ENCODE assay signal across 8 cellular contexts in genomic region chr16:17416461-17417221, GRCh38. TPM values are rescaled to one million over a fixed set of nuclear protein-coding genes. Genes with fewer than 3 reads are reported as not detected.
DNase-seq lines count a peak whose midpoint lies in the region; ATAC-seq lines count a peak whose summit lies in the region.

No MANE protein-coding gene starts in this region.

- DNase-seq in GM03348 (ENCODE audit: low spot score) (peak; percentile 41), M059J (ENCODE audit: low read depth) (peak; percentile 81), germinal center (ENCODE audit: low spot score) (peak; percentile 90), sciatic nerve (ENCODE audit: low spot score) (no peak), HCEC 1CT (no peak), NCI-H82 (lab: John Stamatoyannopoulos, UW) (no peak)
- peak; percentile 20 for DNase-seq in activated CD8-positive, alpha-beta memory T cell treated with anti-CD3 and anti-CD28 coated beads, Interleukin-2, amount 50 U/mL, for 4 hours

- intact Hi-C loops in sciatic nerve (cut with DNase I) = no loop called here

- peak; percentile 90 for ATAC-seq in GM21526 (IDR thresholded peaks at IDR 0.05; ENCODE audit: low FRiP score, unreplicated experiment)
- ATAC-seq in sciatic nerve = peak; percentile 74

RNA-seq across cellular contexts. Expression of gene XYLT1, which starts 54.1 kb away (rescaled TPM):
- total RNA-seq in M059J (2014; rRNA removed; shearing (Covaris generic)) = 6.3 and 10.3 TPM in 2 replicates
- total RNA-seq in sciatic nerve = 17.3 TPM

Comparison
In these comparisons a context has a peak if more than half of its experiments do, and no peak if none do; other contexts are left out.
1. DNase-seq: peak in GM03348 (single experiment), M059J (single experiment), activated CD8-positive, alpha-beta memory T cell treated with anti-CD3 and anti-CD28 coated beads, Interleukin-2, amount 50 U/mL, for 4 hours (single experiment) and germinal center (single experiment); none in sciatic nerve (single experiment), HCEC 1CT (single experiment) and NCI-H82 (single experiment).